In genomic region chr12:66453837-66454236, GRCh38 we compare ENCODE assay signal across 14 cellular contexts.
DNase-seq lines count a peak whose midpoint lies in the region; ATAC-seq and TF ChIP-seq lines count a peak whose summit lies in the region.
"Had no signal": no experiment of that assay in that cellular context is flagged by ENCODE, and none has a peak within 500 bp of the region (broad histone marks: within the 10 kb centered on the region; RNA-seq: fewer than 3 reads in every experiment).

No MANE protein-coding gene starts in this region.

- ATAC-seq in GM19025 (IDR thresholded peaks at IDR 0.05; ENCODE audit: low read depth, unreplicated experiment) = peak; percentile 77
- ATAC-seq in GM21825 (IDR thresholded peaks at IDR 0.05; ENCODE audit: unreplicated experiment) = peak; percentile 90
- peak; percentile 86 for ATAC-seq in HG03196 (IDR thresholded peaks at IDR 0.05; ENCODE audit: unreplicated experiment)
- no peak for ATAC-seq in gastroesophageal sphincter
- ATAC-seq: HCT116, left colon had no signal

- TF ChIP-seq POLR2A in gastroesophageal sphincter (IDR thresholded peaks at IDR 0.05) = no peak

- no peak overlapping the region for H3K4me3 Mint-ChIP-seq in Caco-2 (ENCODE audit: unreplicated experiment)
- H3K4me3 Mint-ChIP-seq: neural crest cell had no signal

- no peaks in the 10 kb centered on the region for H3K27me3 ChIP-seq in Caco-2 (replicated peaks; ENCODE audit: control insufficient read depth, insufficient read depth, low read length)
- no peaks in the 10 kb centered on the region for H3K27me3 ChIP-seq in gastroesophageal sphincter

- BruUV-seq in Caco-2 (replicated peaks; lab: Mats Ljungman, UMichigan) = no TSS peak

- intact Hi-C loops in Caco-2 (cut with micrococcal nuclease; ENCODE audit: unreplicated experiment) = no loop called here

- CTCF ChIA-PET in Caco-2 (lab: Charles Lee) = no interaction called here

- POLR2A ChIA-PET in Caco-2 (lab: Charles Lee) = no interaction called here

- TF ChIP-seq CTCF in Caco-2 (IDR thresholded peaks at IDR 0.05; ENCODE audit: insufficient read depth in 1 of 2, low read depth in 1 of 2, low read length in 1 of 2, severe bottlenecking in 1 of 2, unreplicated experiment in 1 of 2) (no peak), gastroesophageal sphincter (IDR thresholded peaks at IDR 0.05) (no peak)

- H3K27ac ChIP-seq in gastroesophageal sphincter = no peak overlapping the region
- H3K27ac ChIP-seq: VCaP had no signal

- no peaks in the 10 kb centered on the region for H3K4me1 ChIP-seq in Caco-2
- H3K4me1 ChIP-seq in gastroesophageal sphincter = no peaks in the 10 kb centered on the region

- DNase-seq in GF-D8 (lab: John Stamatoyannopoulos, UW) (peak; percentile 10), Caco-2 (no peak), SKM-1 (lab: John Stamatoyannopoulos, UW; ENCODE audit: unreplicated experiment) (no peak), globus pallidus (ENCODE audit: low spot score) (no peak)
- DNase-seq: Kasumi-1; left colon; stimulated activated CD4-positive, alpha-beta T cell treated with anti-CD3 and anti-CD28 coated beads, Interleukin-12 subunit alpha, Interleukin-12 subunit beta, amount 100 ng/mL, for 4 hours had no signal

- no peaks in the 10 kb centered on the region for H3K9me3 ChIP-seq in Caco-2
- no peaks in the 10 kb centered on the region for H3K9me3 ChIP-seq in gastroesophageal sphincter

- no peak overlapping the region for H3K4me3 ChIP-seq in Caco-2 (ENCODE audit: low read depth, low read length)
- H3K4me3 ChIP-seq in gastroesophageal sphincter = no peak overlapping the region

- H3K4me1 Mint-ChIP-seq in Caco-2 (ENCODE audit: low read depth, unreplicated experiment) = no peaks in the 10 kb centered on the region

- H3K36me3 Mint-ChIP-seq in Caco-2 (ENCODE audit: insufficient read depth, unreplicated experiment) = no peaks in the 10 kb centered on the region

- TF ChIP-seq EP300 in gastroesophageal sphincter (IDR thresholded peaks at IDR 0.05) = no peak

- peaks cover 26% of the 10 kb centered on the region for H3K27me3 Mint-ChIP-seq in Caco-2 (ENCODE audit: insufficient read depth, unreplicated experiment)

- no peaks in the 10 kb centered on the region for H3K36me3 ChIP-seq in Caco-2 (ENCODE audit: control insufficient read depth, insufficient read depth, low read length)
- H3K36me3 ChIP-seq in gastroesophageal sphincter = peaks cover 0 to 5% of the 10 kb centered on the region in 2 donors

- H3K27ac Mint-ChIP-seq in Caco-2 (ENCODE audit: unreplicated experiment) = no peak overlapping the region

- no peaks in the 10 kb centered on the region for H3K9me3 Mint-ChIP-seq in Caco-2 (ENCODE audit: unreplicated experiment)
- H3K9me3 Mint-ChIP-seq: neural crest cell had no signal
